ENCODE assay signal across 8 cellular contexts in the genomic region with DNA sequence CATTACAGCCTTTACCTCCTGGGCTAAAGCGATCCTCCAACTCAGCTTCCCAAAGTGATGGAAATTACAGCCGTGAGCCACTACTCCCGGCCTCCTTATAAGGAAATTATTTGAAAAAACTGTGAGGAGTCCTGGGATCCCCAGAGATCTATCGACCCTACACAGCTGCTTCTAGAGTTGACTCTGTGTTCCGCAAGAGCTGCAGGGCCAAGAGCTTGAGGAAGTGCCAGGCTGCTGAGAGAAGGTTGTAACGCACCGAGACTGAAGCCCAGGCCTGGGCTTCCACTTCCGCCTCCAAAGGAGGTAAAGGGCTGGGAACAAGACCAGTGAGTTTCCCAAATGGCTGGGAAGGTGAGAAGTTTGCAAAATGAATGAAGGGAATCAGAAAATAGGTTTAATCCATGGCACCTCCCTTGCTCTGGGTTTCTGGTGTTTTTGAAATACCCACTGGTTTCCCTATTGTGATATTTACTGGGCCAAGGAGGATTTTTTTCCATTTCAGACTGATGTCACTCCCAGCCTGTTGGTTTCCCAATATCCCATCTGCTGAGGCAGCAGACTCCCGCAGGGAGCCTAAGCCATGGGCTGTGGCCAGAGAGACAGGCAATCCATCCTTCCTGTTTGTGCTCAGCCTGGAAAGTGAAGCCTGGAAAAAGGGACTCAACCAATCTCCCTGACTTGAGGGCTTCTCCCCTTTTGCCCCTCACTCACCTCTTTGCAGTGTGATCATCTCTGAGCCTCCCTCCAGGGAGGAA. TPM values are rescaled to one million over a fixed set of nuclear protein-coding genes. Genes with fewer than 3 reads are reported as not detected.
DNase-seq lines count a peak whose midpoint lies in the region; ATAC-seq and TF ChIP-seq lines count a peak whose summit lies in the region.

No MANE protein-coding gene starts in this region.

- H3K4ac ChIP-seq in mesendoderm (ENCODE audit: low read depth, low read length), result no peak overlapping the region

- H3K4me1 ChIP-seq in A673 (ENCODE audit: insufficient read depth, low read length, poor library complexity, severe bottlenecking), result no peaks in the 10 kb centered on the region
- no peaks in the 10 kb centered on the region for H3K4me1 ChIP-seq in mesendoderm (ENCODE audit: control insufficient read depth, low read depth, low read length)

- H4K8ac ChIP-seq in mesendoderm (ENCODE audit: low read depth, low read length), result no peak overlapping the region

- no peak overlapping the region for H3K27ac Mint-ChIP-seq in natural killer cell treated with Interleukin-12 subunit alpha and Interleukin-12 subunit beta and Interleukin-15 and Interleukin-18, amount 100 ng/mL, for 72 hours
- H3K27ac Mint-ChIP-seq in activated CD4-positive, alpha-beta memory T cell treated with anti-CD3 and anti-CD28 coated beads for 36 hours, result no peak overlapping the region

- POLR2A ChIA-PET in A673 (lab: Charles Lee; ENCODE audit: low non-redundant PET), result no interaction called here
- POLR2A ChIA-PET in activated CD4-positive, alpha-beta memory T cell treated with anti-CD3 and anti-CD28 coated beads for 36 hours (lab: Charles Lee), result interaction anchor here (0.8 kb wide), 1 partner anchor 9 kb away, joined by 3 read pairs; no protein-coding TSS in a partner anchor

- H3K4me3 Mint-ChIP-seq in natural killer cell treated with Interleukin-12 subunit alpha and Interleukin-12 subunit beta and Interleukin-15 and Interleukin-18, amount 100 ng/mL, for 72 hours, result no peak overlapping the region
- H3K4me3 Mint-ChIP-seq in activated CD4-positive, alpha-beta memory T cell treated with anti-CD3 and anti-CD28 coated beads for 36 hours, result no peak overlapping the region

- intact Hi-C loops in A673 (cut with micrococcal nuclease; ENCODE audit: unreplicated experiment), result no loop called here
- intact Hi-C loops in activated CD4-positive, alpha-beta memory T cell treated with anti-CD3 and anti-CD28 coated beads for 36 hours (cut with micrococcal nuclease), result no loop called here

- no TSS peak for BruUV-seq in A673 (replicated peaks; lab: Mats Ljungman, UMichigan)

- peaks cover 4% of the 10 kb centered on the region for H3K9me3 Mint-ChIP-seq in natural killer cell treated with Interleukin-12 subunit alpha and Interleukin-12 subunit beta and Interleukin-15 and Interleukin-18, amount 100 ng/mL, for 72 hours
- H3K9me3 Mint-ChIP-seq in activated CD4-positive, alpha-beta memory T cell treated with anti-CD3 and anti-CD28 coated beads for 36 hours, result peaks cover 2% of the 10 kb centered on the region

- DNase-seq in A673 (ENCODE audit: low spot score) (peak; percentile 35), cerebellar cortex (ENCODE audit: low spot score) (peak; percentile 95), mesendoderm (peak; percentile 30), DMS79 (lab: John Stamatoyannopoulos, UW) (no peak)
- no peak for DNase-seq in natural killer cell treated with Interleukin-12 subunit alpha and Interleukin-12 subunit beta and Interleukin-15 and Interleukin-18, amount 100 ng/mL, for 72 hours (ENCODE audit: low spot score)
- no peak for DNase-seq in activated CD4-positive, alpha-beta memory T cell treated with anti-CD3 and anti-CD28 coated beads for 36 hours

- no peak overlapping the region for H2BK5ac ChIP-seq in mesendoderm (ENCODE audit: low read length)

- no peaks in the 10 kb centered on the region for H3K9me3 ChIP-seq in A673 (ENCODE audit: low read depth, low read length, poor library complexity, severe bottlenecking)

- H3K23ac ChIP-seq in mesendoderm (ENCODE audit: low read length), result no peak overlapping the region

- no peak overlapping the region for H3K18ac ChIP-seq in mesendoderm (ENCODE audit: low read length)

- no peak overlapping the region for H3K9ac ChIP-seq in mesendoderm (ENCODE audit: low read length)

- H2BK15ac ChIP-seq in mesendoderm (replicated peaks; ENCODE audit: low read depth), result no peak overlapping the region

- H3K27me3 Mint-ChIP-seq in natural killer cell treated with Interleukin-12 subunit alpha and Interleukin-12 subunit beta and Interleukin-15 and Interleukin-18, amount 100 ng/mL, for 72 hours, result peaks cover 0 to 5% of the 10 kb centered on the region in 2 donors
- H3K27me3 Mint-ChIP-seq in activated CD4-positive, alpha-beta memory T cell treated with anti-CD3 and anti-CD28 coated beads for 36 hours, result no peaks in the 10 kb centered on the region

- WGBS in mesendoderm (ENCODE audit: extremely low coverage, insufficient coverage, low lambda C conversion rate), result no CpG with 5 or more reads among the region's 9 CpGs

- TF ChIP-seq CTCF in A673 (conservative IDR thresholded peaks at IDR 0.05; ENCODE audit: low read depth, low read length), result no peak

- no peaks in the 10 kb centered on the region for H3K36me3 Mint-ChIP-seq in natural killer cell treated with Interleukin-12 subunit alpha and Interleukin-12 subunit beta and Interleukin-15 and Interleukin-18, amount 100 ng/mL, for 72 hours
- no peaks in the 10 kb centered on the region for H3K36me3 Mint-ChIP-seq in activated CD4-positive, alpha-beta memory T cell treated with anti-CD3 and anti-CD28 coated beads for 36 hours

- H2AK5ac ChIP-seq in mesendoderm (ENCODE audit: low read length), result no peak overlapping the region

- no peak overlapping the region for H3K27ac ChIP-seq in A673 (ENCODE audit: low read depth, low read length, poor library complexity, severe bottlenecking)
- no peak overlapping the region for H3K27ac ChIP-seq in mesendoderm (ENCODE audit: low read depth, low read length)

- CTCF ChIA-PET in A673 (lab: Charles Lee), result no interaction called here
- CTCF ChIA-PET in activated CD4-positive, alpha-beta memory T cell treated with anti-CD3 and anti-CD28 coated beads for 36 hours (lab: Charles Lee), result no interaction called here

- no peaks in the 10 kb centered on the region for H3K79me2 ChIP-seq in mesendoderm (ENCODE audit: control insufficient read depth, insufficient read depth, low read length)

- peak; percentile 66 for ATAC-seq in HG02798 (IDR thresholded peaks at IDR 0.05; ENCODE audit: poor library complexity, unreplicated experiment)
- no peak for ATAC-seq in activated CD4-positive, CD25-positive, alpha-beta regulatory T cell treated with anti-CD3 and anti-CD28 coated beads, Interleukin-2, amount 50 U/mL, for 24 hours
- no peak for ATAC-seq in natural killer cell treated with Interleukin-12 subunit alpha and Interleukin-12 subunit beta and Interleukin-15 and Interleukin-18, amount 100 ng/mL, for 72 hours

- peaks cover 2 to 14% of the 10 kb centered on the region in 2 donors for H3K4me1 Mint-ChIP-seq in natural killer cell treated with Interleukin-12 subunit alpha and Interleukin-12 subunit beta and Interleukin-15 and Interleukin-18, amount 100 ng/mL, for 72 hours (ENCODE audit: low read depth in 2 of 2)
- H3K4me1 Mint-ChIP-seq in activated CD4-positive, alpha-beta memory T cell treated with anti-CD3 and anti-CD28 coated beads for 36 hours (ENCODE audit: low read depth), result no peaks in the 10 kb centered on the region

- no peak overlapping the region for H2BK120ac ChIP-seq in mesendoderm (ENCODE audit: low read depth, low read length)

- H3K79me1 ChIP-seq in mesendoderm (ENCODE audit: low read length), result no peaks in the 10 kb centered on the region

- H3K4me3 ChIP-seq in A673 (ENCODE audit: low read depth, low read length, poor library complexity, severe bottlenecking) (no peak overlapping the region), mesendoderm (ENCODE audit: low read length) (no peak overlapping the region)

- H3K56ac ChIP-seq in mesendoderm (ENCODE audit: low read length), result no peak overlapping the region

- H4K5ac ChIP-seq in mesendoderm (ENCODE audit: low read length), result no peak overlapping the region

- peaks cover 10% of the 10 kb centered on the region for H3K27me3 ChIP-seq in A673 (replicated peaks; ENCODE audit: insufficient read depth, low read depth, low read length, poor library complexity)
- H3K27me3 ChIP-seq in mesendoderm (ENCODE audit: insufficient read depth, low read length, poor library complexity), result no peaks in the 10 kb centered on the region

- H3K36me3 ChIP-seq in A673 (ENCODE audit: insufficient read depth, low read length, poor library complexity, severe bottlenecking), result no peaks in the 10 kb centered on the region
- no peaks in the 10 kb centered on the region for H3K36me3 ChIP-seq in mesendoderm (ENCODE audit: control insufficient read depth, insufficient read depth, low read length)

- no peak overlapping the region for H3K4me2 ChIP-seq in mesendoderm (ENCODE audit: low read length)

RNA-seq across cellular contexts. Expression of gene FAM107B, which starts 22.9 kb away (rescaled TPM):
- total RNA-seq in A673 (2021), result 61.6 and 66.1 TPM in 2 replicates
- 38.5 TPM for polyA plus RNA-seq in mesendoderm (2013, experiment 1 of 2)
- polyA plus RNA-seq in mesendoderm (2013, experiment 2 of 2), result 36.3 TPM
- 100 to 1,000 TPM; 226 to 255 TPM for total RNA-seq in natural killer cell treated with Interleukin-12 subunit alpha and Interleukin-12 subunit beta and Interleukin-15 and Interleukin-18, amount 100 ng/mL, for 72 hours
- total RNA-seq in activated CD4-positive, alpha-beta memory T cell treated with anti-CD3 and anti-CD28 coated beads for 36 hours, result 100 to 1,000 TPM; 132 to 138 TPM

Comparison
In these comparisons a context has a peak if more than half of its experiments do, and no peak if none do; other contexts are left out.
1. DNase-seq: peak in A673 (single experiment), cerebellar cortex (single experiment) and mesendoderm (single experiment); none in natural killer cell treated with Interleukin-12 subunit alpha and Interleukin-12 subunit beta and Interleukin-15 and Interleukin-18, amount 100 ng/mL, for 72 hours (single experiment), activated CD4-positive, alpha-beta memory T cell treated with anti-CD3 and anti-CD28 coated beads for 36 hours (single experiment) and DMS79 (single experiment).